In genomic region chr6:51753635-51754034, GRCh38 we compare ENCODE assay signal across 11 cellular contexts.
DNase-seq lines count a peak whose midpoint lies in the region; ATAC-seq and TF ChIP-seq lines count a peak whose summit lies in the region.
"Had no signal": no experiment of that assay in that cellular context is flagged by ENCODE, and none has a peak within 500 bp of the region (broad histone marks: within the 10 kb centered on the region; RNA-seq: fewer than 3 reads in every experiment).

No MANE protein-coding gene starts in this region.

- no peak for TF ChIP-seq POLR2A in ovary (IDR thresholded peaks at IDR 0.05)

- no peaks in the 10 kb centered on the region for H3F3A ChIP-seq in PC-3 (ENCODE audit: low read length, unreplicated experiment)

- TF ChIP-seq CTCF in Caco-2 (IDR thresholded peaks at IDR 0.05; ENCODE audit: insufficient read depth in 1 of 2, low read depth in 1 of 2, low read length in 1 of 2, severe bottlenecking in 1 of 2, unreplicated experiment in 1 of 2) (peak; percentile 23 to 40), PC-3 (conservative IDR thresholded peaks at IDR 0.05; ENCODE audit: low read depth, low read length) (peak; percentile 71), tibial artery (IDR thresholded peaks at IDR 0.05) (no peak), ovary (IDR thresholded peaks at IDR 0.05) (no peak)

- H3K4me1 ChIP-seq in Caco-2, result no peaks in the 10 kb centered on the region
- no peaks in the 10 kb centered on the region for H3K4me1 ChIP-seq in PC-3 (ENCODE audit: insufficient read depth, low read length)
- no peaks in the 10 kb centered on the region for H3K4me1 ChIP-seq in tibial artery
- no peaks in the 10 kb centered on the region for H3K4me1 ChIP-seq in ovary (ENCODE audit: insufficient read depth)

- no peaks in the 10 kb centered on the region for H4K20me1 ChIP-seq in PC-3 (ENCODE audit: low read length)

- no peaks in the 10 kb centered on the region for H3K36me3 ChIP-seq in Caco-2 (ENCODE audit: control insufficient read depth, insufficient read depth, low read length)
- no peaks in the 10 kb centered on the region for H3K36me3 ChIP-seq in PC-3 (ENCODE audit: low read depth, low read length)
- H3K36me3 ChIP-seq in tibial artery, result no peaks in the 10 kb centered on the region
- no peaks in the 10 kb centered on the region for H3K36me3 ChIP-seq in ovary

- no peaks in the 10 kb centered on the region for H3K9me3 ChIP-seq in Caco-2
- no peaks in the 10 kb centered on the region for H3K9me3 ChIP-seq in PC-3 (ENCODE audit: low read length)
- H3K9me3 ChIP-seq in tibial artery, result no peaks in the 10 kb centered on the region
- H3K9me3 ChIP-seq in ovary, result no peaks in the 10 kb centered on the region

- H3K4me1 Mint-ChIP-seq in Caco-2 (ENCODE audit: low read depth, unreplicated experiment), result no peaks in the 10 kb centered on the region
- H3K4me1 Mint-ChIP-seq: central memory CD8-positive, alpha-beta T cell had no signal

- no peaks in the 10 kb centered on the region for H3K9me2 ChIP-seq in PC-3 (replicated peaks; ENCODE audit: low read length)

- WGBS in ovary, 3 donors, result 35 to 54% (median 49%) methylated on average over 6 of the region's 6 CpGs

- CTCF ChIA-PET in Caco-2 (lab: Charles Lee), result interaction anchor here (0.5 to 0.6 kb wide), 2 partner anchors 9 to 222 kb away, joined by 3 to 4 read pairs; no protein-coding TSS in a partner anchor
- CTCF ChIA-PET in PC-3 (lab: Charles Lee), result interaction anchor here (0.5 to 0.7 kb wide), 2 partner anchors 62 to 69 kb away, joined by 4 to 11 read pairs; no protein-coding TSS in a partner anchor

- no peak overlapping the region for H3K4me3 Mint-ChIP-seq in Caco-2 (ENCODE audit: unreplicated experiment)
- H3K4me3 Mint-ChIP-seq: central memory CD8-positive, alpha-beta T cell had no signal

- no peak overlapping the region for H3K27ac Mint-ChIP-seq in Caco-2 (ENCODE audit: unreplicated experiment)

- no peaks in the 10 kb centered on the region for H3K27me3 Mint-ChIP-seq in Caco-2 (ENCODE audit: insufficient read depth, unreplicated experiment)
- H3K27me3 Mint-ChIP-seq: central memory CD8-positive, alpha-beta T cell had no signal

- H3K4me2 ChIP-seq in PC-3 (ENCODE audit: low read length), result no peak overlapping the region

- no peak for TF ChIP-seq EP300 in ovary (IDR thresholded peaks at IDR 0.05)

- H3K27ac ChIP-seq in PC-3 (ENCODE audit: low read length) (no peak overlapping the region), tibial artery (no peak overlapping the region), ovary (no peak overlapping the region)

- intact Hi-C loops in Caco-2 (cut with micrococcal nuclease; ENCODE audit: unreplicated experiment), result loop anchor here (10.0 kb wide), 1 partner anchor 179 kb away; no protein-coding TSS in a partner anchor
- intact Hi-C loops in PC-3 (cut with micrococcal nuclease), result no loop called here
- intact Hi-C loops in tibial artery (cut with DNase I; ENCODE audit: low total_unique reads), result no loop called here
- intact Hi-C loops in ovary (cut with DNase I), result no loop called here

- no peak overlapping the region for H2AFZ ChIP-seq in PC-3 (ENCODE audit: low read length)

- POLR2A ChIA-PET in Caco-2 (lab: Charles Lee) (no interaction called here), PC-3 (lab: Charles Lee; ENCODE audit: unreplicated experiment) (no interaction called here)

- H3K27me3 ChIP-seq in Caco-2 (replicated peaks; ENCODE audit: control insufficient read depth, insufficient read depth, low read length), result no peaks in the 10 kb centered on the region
- H3K27me3 ChIP-seq in PC-3 (ENCODE audit: low read length), result no peaks in the 10 kb centered on the region
- no peaks in the 10 kb centered on the region for H3K27me3 ChIP-seq in tibial artery
- H3K27me3 ChIP-seq in ovary, result no peaks in the 10 kb centered on the region

- no peak overlapping the region for H3K4me3 ChIP-seq in Caco-2 (ENCODE audit: low read depth, low read length)
- H3K4me3 ChIP-seq in PC-3 (ENCODE audit: low read length), result no peak overlapping the region
- H3K4me3 ChIP-seq in tibial artery, result no peak overlapping the region
- no peak overlapping the region for H3K4me3 ChIP-seq in ovary
- H3K4me3 ChIP-seq: lung had no signal

- H3K36me3 Mint-ChIP-seq in Caco-2 (ENCODE audit: insufficient read depth, unreplicated experiment), result no peaks in the 10 kb centered on the region

- peak; percentile 70 for ATAC-seq in GM19351 (IDR thresholded peaks at IDR 0.05; ENCODE audit: unreplicated experiment)
- no peak for ATAC-seq in PC-3
- no peak for ATAC-seq in GM21825 (IDR thresholded peaks at IDR 0.05; ENCODE audit: unreplicated experiment)

- H3K79me2 ChIP-seq in PC-3 (ENCODE audit: low read length), result no peaks in the 10 kb centered on the region

- no peak overlapping the region for H3K9ac ChIP-seq in PC-3 (ENCODE audit: low read length)

- H3K9me3 Mint-ChIP-seq in Caco-2 (ENCODE audit: unreplicated experiment), result no peaks in the 10 kb centered on the region

- DNase-seq in Caco-2, result peak in 1 of 2 experiments; percentile 25
- peak; percentile 50 for DNase-seq in PC-3
- peak; percentile 78 for DNase-seq in islet precursor cell
- no peak for DNase-seq in tibial artery
- no peak for DNase-seq in AG08395 (ENCODE audit: low spot score)
- no peak for DNase-seq in ovary
- DNase-seq: GDM1 had no signal

- no TSS peak for BruUV-seq in Caco-2 (replicated peaks; lab: Mats Ljungman, UMichigan)
- no TSS peak for BruUV-seq in PC-3 (replicated peaks; lab: Mats Ljungman, UMichigan)

Comparison
In these comparisons a context has a peak if more than half of its experiments do, and no peak if none do; other contexts are left out.
1. DNase-seq: peak in PC-3 (single experiment) and islet precursor cell (single experiment); none in tibial artery (0 of 2), AG08395 (single experiment) and ovary (0 of 5).
2. CTCF ChIP-seq: peak in Caco-2 (2 of 2) and PC-3 (single experiment); none in tibial artery (0 of 2) and ovary (0 of 3).